In genomic region chr2:160388464-160389263, GRCh38 we compare ENCODE assay signal across 8 cellular contexts.
DNase-seq lines count a peak whose midpoint lies in the region; ATAC-seq, FAIRE-seq and TF ChIP-seq lines count a peak whose summit lies in the region.

No MANE protein-coding gene starts in this region.

- intact Hi-C loops in body of pancreas (cut with DNase I) (no loop called here), mucosa of descending colon (cut with DNase I, micrococcal nuclease) (no loop called here), upper lobe of right lung (cut with DNase I) (no loop called here)

- FAIRE-seq in urothelium cell line (lab: Jason Lieb, UNC): no peak

- no peaks in the 10 kb centered on the region for H3K4me1 ChIP-seq in body of pancreas
- H3K4me1 ChIP-seq in mucosa of descending colon (ENCODE audit: low read depth): peaks cover 6% of the 10 kb centered on the region
- peaks cover 78% of the 10 kb centered on the region for H3K4me1 ChIP-seq in upper lobe of right lung

- H3K27me3 ChIP-seq in body of pancreas (no peaks in the 10 kb centered on the region), upper lobe of right lung (no peaks in the 10 kb centered on the region)

- H3K27ac ChIP-seq in body of pancreas (peak overlapping the region in 2 of 4 donors; percentile 34 to 53), upper lobe of right lung (peak overlapping the region; percentile 59)

- no peak overlapping the region for H3K4me3 ChIP-seq in body of pancreas
- no peak overlapping the region for H3K4me3 ChIP-seq in mucosa of descending colon
- H3K4me3 ChIP-seq in upper lobe of right lung: no peak overlapping the region

- H3K9me3 ChIP-seq in body of pancreas (no peaks in the 10 kb centered on the region), mucosa of descending colon (no peaks in the 10 kb centered on the region), upper lobe of right lung (no peaks in the 10 kb centered on the region)

- WGBS in body of pancreas, 2 donors: 74 to 84% methylated on average over 12 of the region's 12 CpGs

- TF ChIP-seq CTCF in body of pancreas (IDR thresholded peaks at IDR 0.05) (no peak), mucosa of descending colon (IDR thresholded peaks at IDR 0.05) (no peak), upper lobe of right lung (IDR thresholded peaks at IDR 0.05) (no peak)

- ATAC-seq in GM18511 (IDR thresholded peaks at IDR 0.05; ENCODE audit: unreplicated experiment) (peak; percentile 71), body of pancreas (peak; percentile 23), mucosa of descending colon (peak; percentile 62), upper lobe of right lung (peak; percentile 85)

- no peak for TF ChIP-seq POLR2A in body of pancreas (IDR thresholded peaks at IDR 0.05)

- DNase-seq in NOMO-1 treated with dmso at 0.1 percent for 144 hours (lab: John Stamatoyannopoulos, UW; ENCODE audit: unreplicated experiment) (peak; percentile 67), body of pancreas (peak in 1 of 4 donors; percentile 50), mucosa of descending colon (peak in 1 of 3 donors; percentile 49), upper lobe of right lung (no peak), cerebellar cortex (ENCODE audit: low spot score) (no peak), urothelium cell line (ENCODE audit: low spot score) (no peak), amniotic stem cell (lab: John Stamatoyannopoulos, UW) (no peak)

- no peaks in the 10 kb centered on the region for H3K36me3 ChIP-seq in body of pancreas (replicated peaks in 1 of 2; ENCODE audit: insufficient read depth in 1 of 2, low read depth in 2 of 2)
- H3K36me3 ChIP-seq in mucosa of descending colon (ENCODE audit: low read depth): no peaks in the 10 kb centered on the region
- H3K36me3 ChIP-seq in upper lobe of right lung: no peaks in the 10 kb centered on the region

Comparison
In these comparisons a context has a peak if more than half of its experiments do, and no peak if none do; other contexts are left out.
1. ATAC-seq: peak in every context shown above with its lines; median percentile 85 in upper lobe of right lung; 71 in GM18511; 62 in mucosa of descending colon; 23 in body of pancreas.